Comparison of ENCODE assay signal across 3 cellular contexts in the genomic region with DNA sequence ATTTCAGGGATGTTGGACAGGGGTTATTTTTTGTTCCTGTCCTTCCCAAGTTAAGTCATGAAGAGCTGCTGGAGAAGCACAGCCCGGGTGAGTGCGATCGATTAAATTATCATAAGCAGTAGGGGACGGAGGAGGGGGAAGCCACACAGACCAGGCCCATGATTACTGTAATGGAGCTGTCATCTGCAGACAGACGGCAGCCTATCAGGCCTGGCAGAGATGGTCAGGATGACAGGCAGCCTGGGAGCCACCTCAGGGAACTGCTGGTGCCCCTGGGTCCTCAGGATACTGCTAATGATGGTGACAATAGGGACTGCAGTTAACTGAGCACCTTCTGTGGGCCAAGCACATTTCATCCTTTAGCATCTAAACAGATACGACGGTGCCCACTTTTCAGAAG.
TF ChIP-seq lines count a peak whose summit lies in the region.

No MANE protein-coding gene starts in this region.

TF ChIP-seq in SK-N-SH, 30 proteins besides CTCF, POLR2A, EP300 and RAD21 (continued from another document):
- TF ChIP-seq, protein P1, sequence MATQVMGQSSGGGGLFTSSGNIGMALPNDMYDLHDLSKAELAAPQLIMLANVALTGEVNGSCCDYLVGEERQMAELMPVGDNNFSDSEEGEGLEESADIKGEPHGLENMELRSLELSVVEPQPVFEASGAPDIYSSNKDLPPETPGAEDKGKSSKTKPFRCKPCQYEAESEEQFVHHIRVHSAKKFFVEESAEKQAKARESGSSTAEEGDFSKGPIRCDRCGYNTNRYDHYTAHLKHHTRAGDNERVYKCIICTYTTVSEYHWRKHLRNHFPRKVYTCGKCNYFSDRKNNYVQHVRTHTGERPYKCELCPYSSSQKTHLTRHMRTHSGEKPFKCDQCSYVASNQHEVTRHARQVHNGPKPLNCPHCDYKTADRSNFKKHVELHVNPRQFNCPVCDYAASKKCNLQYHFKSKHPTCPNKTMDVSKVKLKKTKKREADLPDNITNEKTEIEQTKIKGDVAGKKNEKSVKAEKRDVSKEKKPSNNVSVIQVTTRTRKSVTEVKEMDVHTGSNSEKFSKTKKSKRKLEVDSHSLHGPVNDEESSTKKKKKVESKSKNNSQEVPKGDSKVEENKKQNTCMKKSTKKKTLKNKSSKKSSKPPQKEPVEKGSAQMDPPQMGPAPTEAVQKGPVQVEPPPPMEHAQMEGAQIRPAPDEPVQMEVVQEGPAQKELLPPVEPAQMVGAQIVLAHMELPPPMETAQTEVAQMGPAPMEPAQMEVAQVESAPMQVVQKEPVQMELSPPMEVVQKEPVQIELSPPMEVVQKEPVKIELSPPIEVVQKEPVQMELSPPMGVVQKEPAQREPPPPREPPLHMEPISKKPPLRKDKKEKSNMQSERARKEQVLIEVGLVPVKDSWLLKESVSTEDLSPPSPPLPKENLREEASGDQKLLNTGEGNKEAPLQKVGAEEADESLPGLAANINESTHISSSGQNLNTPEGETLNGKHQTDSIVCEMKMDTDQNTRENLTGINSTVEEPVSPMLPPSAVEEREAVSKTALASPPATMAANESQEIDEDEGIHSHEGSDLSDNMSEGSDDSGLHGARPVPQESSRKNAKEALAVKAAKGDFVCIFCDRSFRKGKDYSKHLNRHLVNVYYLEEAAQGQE (IDR thresholded peaks at IDR 0.05; ENCODE audit: low read depth, low read length): no peak
- TF ChIP-seq CHD2 (IDR thresholded peaks at IDR 0.05; ENCODE audit: low read length, partially characterized antibody) (no peak), GABPA (IDR thresholded peaks at IDR 0.05; ENCODE audit: low read depth) (no peak), USF1 (IDR thresholded peaks at IDR 0.05; ENCODE audit: borderline replicate concordance, low read depth) (no peak), NRF1 (IDR thresholded peaks at IDR 0.05; ENCODE audit: low read depth, low read length) (no peak), FOSL2 (IDR thresholded peaks at IDR 0.05; ENCODE audit: borderline replicate concordance, low read depth) (no peak), USF2 (IDR thresholded peaks at IDR 0.05; ENCODE audit: borderline replicate concordance, low read depth, low read length) (no peak)

TF ChIP-seq in SK-N-SH treated with all-trans-retinoic acid at 6 μM for 48 hours, 23 proteins besides CTCF, POLR2A, EP300 and RAD21:
- TF ChIP-seq PATZ1 (CRISPR knock-in tag; IDR thresholded peaks at IDR 0.05; ENCODE audit: borderline replicate concordance) (no peak), OSR1 (CRISPR knock-in tag; IDR thresholded peaks at IDR 0.05) (no peak), PPARA (CRISPR knock-in tag; IDR thresholded peaks at IDR 0.05; ENCODE audit: borderline replicate concordance) (no peak), ESRRG (CRISPR knock-in tag; IDR thresholded peaks at IDR 0.05) (no peak), GLIS3 (CRISPR knock-in tag; IDR thresholded peaks at IDR 0.05) (no peak), TOX (CRISPR knock-in tag; IDR thresholded peaks at IDR 0.05; ENCODE audit: borderline replicate concordance) (no peak), ARNTL (CRISPR knock-in tag; IDR thresholded peaks at IDR 0.05; ENCODE audit: borderline replicate concordance, low read depth) (no peak), RARB (CRISPR knock-in tag; IDR thresholded peaks at IDR 0.05) (no peak), TCF4 (CRISPR knock-in tag; IDR thresholded peaks at IDR 0.05; ENCODE audit: borderline replicate concordance) (no peak), ZNF8 (CRISPR knock-in tag; IDR thresholded peaks at IDR 0.05) (no peak)
- TF ChIP-seq, protein P2, sequence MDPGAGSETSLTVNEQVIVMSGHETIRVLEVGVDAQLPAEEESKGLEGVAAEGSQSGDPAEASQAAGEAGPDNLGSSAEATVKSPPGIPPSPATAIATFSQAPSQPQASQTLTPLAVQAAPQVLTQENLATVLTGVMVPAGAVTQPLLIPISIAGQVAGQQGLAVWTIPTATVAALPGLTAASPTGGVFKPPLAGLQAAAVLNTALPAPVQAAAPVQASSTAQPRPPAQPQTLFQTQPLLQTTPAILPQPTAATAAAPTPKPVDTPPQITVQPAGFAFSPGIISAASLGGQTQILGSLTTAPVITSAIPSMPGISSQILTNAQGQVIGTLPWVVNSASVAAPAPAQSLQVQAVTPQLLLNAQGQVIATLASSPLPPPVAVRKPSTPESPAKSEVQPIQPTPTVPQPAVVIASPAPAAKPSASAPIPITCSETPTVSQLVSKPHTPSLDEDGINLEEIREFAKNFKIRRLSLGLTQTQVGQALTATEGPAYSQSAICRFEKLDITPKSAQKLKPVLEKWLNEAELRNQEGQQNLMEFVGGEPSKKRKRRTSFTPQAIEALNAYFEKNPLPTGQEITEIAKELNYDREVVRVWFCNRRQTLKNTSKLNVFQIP (CRISPR knock-in tag; IDR thresholded peaks at IDR 0.05; ENCODE audit: borderline replicate concordance, low read depth): no peak
- TF ChIP-seq, protein P3, sequence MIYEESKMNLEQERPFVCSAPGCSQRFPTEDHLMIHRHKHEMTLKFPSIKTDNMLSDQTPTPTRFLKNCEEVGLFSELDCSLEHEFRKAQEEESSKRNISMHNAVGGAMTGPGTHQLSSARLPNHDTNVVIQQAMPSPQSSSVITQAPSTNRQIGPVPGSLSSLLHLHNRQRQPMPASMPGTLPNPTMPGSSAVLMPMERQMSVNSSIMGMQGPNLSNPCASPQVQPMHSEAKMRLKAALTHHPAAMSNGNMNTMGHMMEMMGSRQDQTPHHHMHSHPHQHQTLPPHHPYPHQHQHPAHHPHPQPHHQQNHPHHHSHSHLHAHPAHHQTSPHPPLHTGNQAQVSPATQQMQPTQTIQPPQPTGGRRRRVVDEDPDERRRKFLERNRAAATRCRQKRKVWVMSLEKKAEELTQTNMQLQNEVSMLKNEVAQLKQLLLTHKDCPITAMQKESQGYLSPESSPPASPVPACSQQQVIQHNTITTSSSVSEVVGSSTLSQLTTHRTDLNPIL (CRISPR knock-in tag; IDR thresholded peaks at IDR 0.05; ENCODE audit: low read depth): no peak

TF ChIP-seq in K562, 482 proteins besides CTCF, POLR2A, EP300 and RAD21 (continued from another document):
- TF ChIP-seq HOMEZ (CRISPR knock-in tag; IDR thresholded peaks at IDR 0.05) (no peak), MXI1 (IDR thresholded peaks at IDR 0.05; ENCODE audit: low read depth, low read length) (no peak), ZNF584 (CRISPR knock-in tag; IDR thresholded peaks at IDR 0.05; ENCODE audit: low read depth) (no peak), CHD1 (IDR thresholded peaks at IDR 0.05; ENCODE audit: low read length) (no peak), JUNB (CRISPR knock-in tag; conservative IDR thresholded peaks at IDR 0.05) (no peak)
